ENCODE assay signal across 8 cellular contexts in the genomic region with DNA sequence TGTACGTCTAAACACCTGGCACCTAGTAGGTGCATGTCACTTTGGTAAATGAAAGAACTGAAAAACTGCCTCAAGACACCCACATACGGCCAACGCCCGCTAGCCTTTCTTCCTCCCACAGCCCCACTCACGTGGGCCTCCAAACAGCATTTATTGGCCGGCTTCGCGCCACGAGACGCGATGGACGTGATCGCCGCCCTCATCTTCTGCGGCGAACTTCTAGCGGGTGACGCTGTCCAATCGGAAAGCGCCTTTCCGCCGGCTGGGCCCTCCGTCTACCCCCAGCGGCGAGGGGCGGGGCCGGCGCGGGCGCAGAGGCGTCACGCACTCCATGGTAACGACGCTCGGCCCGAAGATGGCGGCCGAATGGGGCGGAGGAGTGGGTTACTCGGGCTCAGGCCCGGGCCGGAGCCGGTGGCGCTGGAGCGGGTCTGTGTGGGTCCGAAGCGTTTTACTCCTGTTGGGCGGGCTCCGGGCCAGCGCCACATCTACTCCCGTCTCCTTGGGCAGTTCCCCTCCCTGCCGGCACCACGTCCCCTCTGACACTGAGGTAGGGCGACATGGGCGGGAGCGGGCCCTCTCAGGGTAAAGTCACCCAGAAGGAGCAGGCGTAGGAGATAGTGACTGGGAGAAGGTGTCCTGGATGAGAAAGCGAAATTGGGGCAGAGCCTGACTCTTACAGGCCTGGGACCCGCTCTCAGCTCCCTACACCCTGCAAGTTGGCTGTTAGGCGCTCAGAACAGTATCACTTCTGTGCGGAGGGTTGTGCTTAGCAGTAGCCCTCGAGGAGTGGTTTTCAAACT. TPM values are rescaled to one million over a fixed set of nuclear protein-coding genes. Genes with fewer than 3 reads are reported as not detected.
DNase-seq lines count a peak whose midpoint lies in the region; ATAC-seq, FAIRE-seq and TF ChIP-seq lines count a peak whose summit lies in the region.

A gene with protein sequence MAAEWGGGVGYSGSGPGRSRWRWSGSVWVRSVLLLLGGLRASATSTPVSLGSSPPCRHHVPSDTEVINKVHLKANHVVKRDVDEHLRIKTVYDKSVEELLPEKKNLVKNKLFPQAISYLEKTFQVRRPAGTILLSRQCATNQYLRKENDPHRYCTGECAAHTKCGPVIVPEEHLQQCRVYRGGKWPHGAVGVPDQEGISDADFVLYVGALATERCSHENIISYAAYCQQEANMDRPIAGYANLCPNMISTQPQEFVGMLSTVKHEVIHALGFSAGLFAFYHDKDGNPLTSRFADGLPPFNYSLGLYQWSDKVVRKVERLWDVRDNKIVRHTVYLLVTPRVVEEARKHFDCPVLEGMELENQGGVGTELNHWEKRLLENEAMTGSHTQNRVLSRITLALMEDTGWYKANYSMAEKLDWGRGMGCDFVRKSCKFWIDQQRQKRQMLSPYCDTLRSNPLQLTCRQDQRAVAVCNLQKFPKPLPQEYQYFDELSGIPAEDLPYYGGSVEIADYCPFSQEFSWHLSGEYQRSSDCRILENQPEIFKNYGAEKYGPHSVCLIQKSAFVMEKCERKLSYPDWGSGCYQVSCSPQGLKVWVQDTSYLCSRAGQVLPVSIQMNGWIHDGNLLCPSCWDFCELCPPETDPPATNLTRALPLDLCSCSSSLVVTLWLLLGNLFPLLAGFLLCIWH (plus strand): TSS at position 327 of the 803 bp plus-strand sequence. CDS start 29 bp downstream, at position 356.

- intact Hi-C loops in cardiac septum (cut with DNase I): no loop called here

- H3K27ac ChIP-seq in adipose tissue (ENCODE audit: low read depth, low read length): peak within 1 kb of the TSS; percentile 13

- peak; percentile 93 for ATAC-seq in HG02840 (IDR thresholded peaks at IDR 0.05; ENCODE audit: low FRiP score, unreplicated experiment)

- H3K27me3 Mint-ChIP-seq in type B pancreatic cell: no peaks in the 10 kb centered on the region

- no peaks in the 10 kb centered on the region for H3K9me3 Mint-ChIP-seq in type B pancreatic cell

- peak; percentile 85 for DNase-seq in GM12892 (ENCODE audit: insufficient read length)
- peak; percentile 97 for DNase-seq in NCI-H1436 (lab: John Stamatoyannopoulos, UW)
- peak; percentile 96 for DNase-seq in SW480 (ENCODE audit: low spot score)
- peak; percentile 98 for DNase-seq in cardiac septum (ENCODE audit: low spot score)
- peak; percentile 96 for DNase-seq in pons (ENCODE audit: low spot score)
- DNase-seq in type B pancreatic cell (ENCODE audit: extremely low spot score, unreplicated experiment): peak; percentile 97

- peak; percentile 75; the same call in 1 of the 2 replicates for TF ChIP-seq POLR2A in GM12892 (IDR thresholded peaks at IDR 0.05; ENCODE audit: low read depth, low read length)

- WGBS in adipose tissue, 3 donors: 0% methylated on average over 56 to 62 of the region's 62 CpGs

- TF ChIP-seq CTCF in type B pancreatic cell (conservative IDR thresholded peaks at IDR 0.05): no peak

- peaks cover 32% of the 10 kb centered on the region for H3K4me1 Mint-ChIP-seq in type B pancreatic cell (ENCODE audit: unreplicated experiment)

- peak within 1 kb of the TSS; percentile 95 for H3K27ac Mint-ChIP-seq in type B pancreatic cell

- H3K36me3 Mint-ChIP-seq in type B pancreatic cell: peaks cover 5% of the 10 kb centered on the region

- peak; percentile 93 for FAIRE-seq in GM12892 (lab: Jason Lieb, UNC)

- H3K4me3 Mint-ChIP-seq in type B pancreatic cell: peak within 1 kb of the TSS; percentile 97

RNA-seq across cellular contexts. Expression of the gene that starts here (rescaled TPM):
- polyA plus RNA-seq in GM12892 (2012; ENCODE audit: missing spikeins): 0.98 TPM
- polyA plus RNA-seq in adipose tissue: 1 to 10 TPM in 2 of 3 donors, under 1 TPM in 1; 0.56 to 2.5 (median 1.3) TPM
- total RNA-seq in cardiac septum (10.1 TPM), type B pancreatic cell (ENCODE audit: low replicate concordance) (10.0 and 10.8 TPM in 2 replicates)

Comparison
In these comparisons a context has a peak if more than half of its experiments do, and no peak if none do; other contexts are left out.
1. Peak in every context shown above with its lines: DNase-seq, ATAC-seq and H3K27ac ChIP-seq.